In genomic region chr2:171046056-171046560, GRCh38 we compare ENCODE assay signal across 25 cellular contexts.
"Had no signal": no experiment of that assay in that cellular context is flagged by ENCODE, and none has a peak within 500 bp of the region (broad histone marks: within the 10 kb centered on the region; RNA-seq: fewer than 3 reads in every experiment).

No MANE protein-coding gene starts in this region.

- H3K27ac Mint-ChIP-seq: activated naive CD4-positive, alpha-beta T cell treated with anti-CD3 and anti-CD28 coated beads, Interleukin-2, amount 10 ng/mL, durations not matched to agents 7 days and 5 days; activated naive CD8-positive, alpha-beta T cell treated with anti-CD3 and anti-CD28 coated beads, Interleukin-2, amount 50 U/mL, for 24 hours; naive B cell had no signal

- H3K36me3 ChIP-seq: uterus had no signal

- H3K9me3 Mint-ChIP-seq: activated naive CD4-positive, alpha-beta T cell treated with anti-CD3 and anti-CD28 coated beads, Interleukin-2, amount 10 ng/mL, durations not matched to agents 7 days and 5 days; activated naive CD8-positive, alpha-beta T cell treated with anti-CD3 and anti-CD28 coated beads, Interleukin-2, amount 50 U/mL, for 24 hours; naive B cell had no signal

- FAIRE-seq: keratinocyte, pancreas had no signal

- H3K4me3 Mint-ChIP-seq: activated naive CD4-positive, alpha-beta T cell treated with anti-CD3 and anti-CD28 coated beads, Interleukin-2, amount 10 ng/mL, durations not matched to agents 7 days and 5 days; activated naive CD8-positive, alpha-beta T cell treated with anti-CD3 and anti-CD28 coated beads, Interleukin-2, amount 50 U/mL, for 24 hours; naive B cell had no signal

- H3K27me3 Mint-ChIP-seq: activated naive CD4-positive, alpha-beta T cell treated with anti-CD3 and anti-CD28 coated beads, Interleukin-2, amount 10 ng/mL, durations not matched to agents 7 days and 5 days; activated naive CD8-positive, alpha-beta T cell treated with anti-CD3 and anti-CD28 coated beads, Interleukin-2, amount 50 U/mL, for 24 hours; naive B cell had no signal

- H3K27me3 ChIP-seq: esophagus squamous epithelium, neutrophil, pancreas, tibial nerve, uterus had no signal

- H3K4me3 ChIP-seq: esophagus squamous epithelium, left ventricle myocardium inferior, mucosa of descending colon, pancreas, tibial nerve, uterus had no signal

- H3K9me3 ChIP-seq: esophagus squamous epithelium, left ventricle myocardium inferior, mucosa of descending colon, neutrophil, pancreas, tibial nerve, uterus had no signal

- H3K4me1 ChIP-seq: esophagus squamous epithelium, left ventricle myocardium inferior, pancreas, tibial nerve, uterus had no signal

- DNase-seq: activated CD4-positive, alpha-beta T cell treated with anti-CD3 and anti-CD28 coated beads for 1 hour; activated CD8-positive, alpha-beta memory T cell treated with anti-CD3 and anti-CD28 coated beads for 24 hours; activated CD8-positive, alpha-beta memory T cell treated with anti-CD3 and anti-CD28 coated beads, Interleukin-2, amount 50 U/mL, for 48 hours; activated effector memory CD4-positive, alpha-beta T cell treated with Interleukin-2 at 50 U/mL for 16 hours; activated naive CD4-positive, alpha-beta T cell treated with anti-CD3 and anti-CD28 coated beads, Interleukin-2, amount 10 ng/mL, durations not matched to agents 7 days and 5 days; activated naive CD8-positive, alpha-beta T cell treated with anti-CD3 and anti-CD28 coated beads, Interleukin-2, amount 50 U/mL, for 24 hours; activated T-cell treated with anti-CD3 and anti-CD28 coated beads, Interleukin-2, amount 50 U/mL, for 48 hours; aorta; dermis blood vessel endothelial cell; effector memory CD4-positive, alpha-beta T cell; esophagus squamous epithelium; hippocampal formation; left ventricle myocardium inferior; mammary epithelial cell; mucosa of descending colon; naive B cell; pancreas; stimulated activated CD8-positive, alpha-beta memory T cell treated with anti-CD3 and anti-CD28 coated beads, Interleukin-4, amount 100 ng/mL, for 48 hours; stimulated activated naive CD4-positive, alpha-beta T cell; T-helper 2 cell; uterus had no signal

- ATAC-seq: activated naive CD8-positive, alpha-beta T cell treated with anti-CD3 and anti-CD28 coated beads, Interleukin-2, amount 50 U/mL, for 24 hours; mucosa of descending colon; pancreas had no signal

- H3K27ac ChIP-seq: esophagus squamous epithelium, left ventricle myocardium inferior, neutrophil, pancreas, tibial nerve, uterus, VCaP had no signal
